ENCODE assay signal across 8 cellular contexts in genomic region chr17:78736526-78737079, GRCh38. TPM values are rescaled to one million over a fixed set of nuclear protein-coding genes. Genes with fewer than 3 reads are reported as not detected.
DNase-seq lines count a peak whose midpoint lies in the region; ATAC-seq and TF ChIP-seq lines count a peak whose summit lies in the region.

No MANE protein-coding gene starts in this region.

- H3K4me3 Mint-ChIP-seq in CD8-positive, alpha-beta memory T cell, result peak overlapping the region; percentile 83 to 95 (median 90)
- H3K4me3 Mint-ChIP-seq in stimulated activated naive B cell treated with anti-CD40 and anti-IgM and Interleukin-4, amounts not matched to agents 10 μg/mL and 1 μg/mL and 100 μg/mL, for 72 hours, result peak overlapping the region; percentile 87 to 94

- H3K9me3 ChIP-seq in CD8-positive, alpha-beta memory T cell (ENCODE audit: low read length), result no peaks in the 10 kb centered on the region
- H3K9me3 ChIP-seq in KOPT-K1 (ENCODE audit: insufficient read depth, low read length, poor library complexity, severe bottlenecking) (no peaks in the 10 kb centered on the region), body of pancreas (no peaks in the 10 kb centered on the region)

- H3K4me1 ChIP-seq in CD8-positive, alpha-beta memory T cell (ENCODE audit: insufficient read depth, low read length), result peaks cover 93% of the 10 kb centered on the region
- peaks cover 34% of the 10 kb centered on the region for H3K4me1 ChIP-seq in body of pancreas

- peak; percentile 66 to 81 (median 79) for TF ChIP-seq POLR2A in body of pancreas (IDR thresholded peaks at IDR 0.05)

- CTCF ChIA-PET in CD8-positive, alpha-beta memory T cell (lab: Charles Lee), result interaction anchor here (0.7 to 2.4 kb wide), 8 partner anchors 11 to 63 kb away, joined by 3 to 17 read pairs (median 5); no protein-coding TSS in a partner anchor

- ATAC-seq in body of pancreas (peak; percentile 95), left lobe of liver (peak; percentile 43), GM18870 (IDR thresholded peaks at IDR 0.05; ENCODE audit: unreplicated experiment) (no peak)
- peak; percentile 54 to 55 for ATAC-seq in stimulated activated naive B cell treated with anti-CD40 and anti-IgM and Interleukin-4, amounts not matched to agents 10 μg/mL and 1 μg/mL and 100 μg/mL, for 72 hours (replicated peaks)

- H3K27ac ChIP-seq in CD8-positive, alpha-beta memory T cell (ENCODE audit: low read depth, low read length), result peak overlapping the region; percentile 53
- H3K27ac ChIP-seq in KOPT-K1 (ENCODE audit: low read depth, low read length, poor library complexity, severe bottlenecking) (peak overlapping the region; percentile 84), body of pancreas (peak overlapping the region; percentile 76 to 94 (median 82))

- H3K27ac Mint-ChIP-seq in CD8-positive, alpha-beta memory T cell, result peak overlapping the region; percentile 82 to 93 (median 90)
- peak overlapping the region; percentile 93 for H3K27ac Mint-ChIP-seq in stimulated activated naive B cell treated with anti-CD40 and anti-IgM and Interleukin-4, amounts not matched to agents 10 μg/mL and 1 μg/mL and 100 μg/mL, for 72 hours

- TF ChIP-seq CTCF in GM20000 (IDR thresholded peaks at IDR 0.05; ENCODE audit: extremely low read depth, missing control alignments) (no peak), body of pancreas (IDR thresholded peaks at IDR 0.05) (peak in 4 of 7 experiments; percentile 41 to 51 (median 50))

- DNase-seq in CD8-positive, alpha-beta memory T cell, result peak; percentile 48 to 80 (median 71)
- DNase-seq in GM20000 (ENCODE audit: low spot score) (peak; percentile 48), SW480 (ENCODE audit: low spot score) (peak; percentile 87), body of pancreas (peak; percentile 90 to 96 (median 94)), left lobe of liver (ENCODE audit: low spot score) (no peak)
- peak; percentile 75 for DNase-seq in stimulated activated naive B cell treated with anti-CD40 and anti-IgM and Interleukin-4, amounts not matched to agents 10 μg/mL and 1 μg/mL and 100 μg/mL, for 72 hours

- intact Hi-C loops in body of pancreas (cut with DNase I), result no loop called here

- H3K4me1 Mint-ChIP-seq in CD8-positive, alpha-beta memory T cell, result peaks cover 89 to 97% (median 97%) of the 10 kb centered on the region in 3 donors
- H3K4me1 Mint-ChIP-seq in stimulated activated naive B cell treated with anti-CD40 and anti-IgM and Interleukin-4, amounts not matched to agents 10 μg/mL and 1 μg/mL and 100 μg/mL, for 72 hours, result peaks cover 49 to 70% of the 10 kb centered on the region in 2 donors

- H3K27me3 Mint-ChIP-seq in CD8-positive, alpha-beta memory T cell, result peaks cover 0 to 4% of the 10 kb centered on the region in 2 donors
- no peaks in the 10 kb centered on the region for H3K27me3 Mint-ChIP-seq in stimulated activated naive B cell treated with anti-CD40 and anti-IgM and Interleukin-4, amounts not matched to agents 10 μg/mL and 1 μg/mL and 100 μg/mL, for 72 hours

- POLR2A ChIA-PET in CD8-positive, alpha-beta memory T cell (lab: Charles Lee), result interaction anchor here (2.0 to 4.1 kb wide), 2 partner anchors 12 to 32 kb away, joined by 4 to 11 read pairs; no protein-coding TSS in a partner anchor

- peaks cover 0 to 37% (median 15%) of the 10 kb centered on the region in 3 donors for H3K36me3 Mint-ChIP-seq in CD8-positive, alpha-beta memory T cell
- peaks cover 53 to 54% of the 10 kb centered on the region in 2 donors for H3K36me3 Mint-ChIP-seq in stimulated activated naive B cell treated with anti-CD40 and anti-IgM and Interleukin-4, amounts not matched to agents 10 μg/mL and 1 μg/mL and 100 μg/mL, for 72 hours

- no peaks in the 10 kb centered on the region for H3K36me3 ChIP-seq in CD8-positive, alpha-beta memory T cell (ENCODE audit: insufficient read depth, low read length)
- H3K36me3 ChIP-seq in KOPT-K1 (ENCODE audit: insufficient read depth, low read length), result no peaks in the 10 kb centered on the region
- H3K36me3 ChIP-seq in body of pancreas (replicated peaks in 1 of 2; ENCODE audit: insufficient read depth in 1 of 2, low read depth in 2 of 2), result no peaks in the 10 kb centered on the region

- H3K27me3 ChIP-seq in CD8-positive, alpha-beta memory T cell (ENCODE audit: insufficient read depth, low read length, poor library complexity, severe bottlenecking), result no peaks in the 10 kb centered on the region
- no peaks in the 10 kb centered on the region for H3K27me3 ChIP-seq in body of pancreas

- 15 to 26% methylated on average over 15 of the region's 15 CpGs for WGBS in body of pancreas, 2 donors

- peak overlapping the region; percentile 79 for H3K4me3 ChIP-seq in CD8-positive, alpha-beta memory T cell (ENCODE audit: low read length)
- H3K4me3 ChIP-seq in body of pancreas, result peak overlapping the region; percentile 42 to 69

- no peaks in the 10 kb centered on the region for H3K9me3 Mint-ChIP-seq in CD8-positive, alpha-beta memory T cell
- H3K9me3 Mint-ChIP-seq in stimulated activated naive B cell treated with anti-CD40 and anti-IgM and Interleukin-4, amounts not matched to agents 10 μg/mL and 1 μg/mL and 100 μg/mL, for 72 hours, result peaks cover 0 to 4% of the 10 kb centered on the region in 2 donors

RNA-seq across cellular contexts. Expression of gene CYTH1, which starts 45.5 kb away (rescaled TPM):
- 100 to 1,000 TPM; 115 to 129 TPM for total RNA-seq in CD8-positive, alpha-beta memory T cell
- 279 TPM for polyA plus RNA-seq in CD8-positive, alpha-beta memory T cell
- 10 to 100 TPM; 32.2 to 60.6 TPM for total RNA-seq in body of pancreas
- 32.1 TPM for total RNA-seq in left lobe of liver
